8 cellular contexts compared by ENCODE assay signal in the genomic region with DNA sequence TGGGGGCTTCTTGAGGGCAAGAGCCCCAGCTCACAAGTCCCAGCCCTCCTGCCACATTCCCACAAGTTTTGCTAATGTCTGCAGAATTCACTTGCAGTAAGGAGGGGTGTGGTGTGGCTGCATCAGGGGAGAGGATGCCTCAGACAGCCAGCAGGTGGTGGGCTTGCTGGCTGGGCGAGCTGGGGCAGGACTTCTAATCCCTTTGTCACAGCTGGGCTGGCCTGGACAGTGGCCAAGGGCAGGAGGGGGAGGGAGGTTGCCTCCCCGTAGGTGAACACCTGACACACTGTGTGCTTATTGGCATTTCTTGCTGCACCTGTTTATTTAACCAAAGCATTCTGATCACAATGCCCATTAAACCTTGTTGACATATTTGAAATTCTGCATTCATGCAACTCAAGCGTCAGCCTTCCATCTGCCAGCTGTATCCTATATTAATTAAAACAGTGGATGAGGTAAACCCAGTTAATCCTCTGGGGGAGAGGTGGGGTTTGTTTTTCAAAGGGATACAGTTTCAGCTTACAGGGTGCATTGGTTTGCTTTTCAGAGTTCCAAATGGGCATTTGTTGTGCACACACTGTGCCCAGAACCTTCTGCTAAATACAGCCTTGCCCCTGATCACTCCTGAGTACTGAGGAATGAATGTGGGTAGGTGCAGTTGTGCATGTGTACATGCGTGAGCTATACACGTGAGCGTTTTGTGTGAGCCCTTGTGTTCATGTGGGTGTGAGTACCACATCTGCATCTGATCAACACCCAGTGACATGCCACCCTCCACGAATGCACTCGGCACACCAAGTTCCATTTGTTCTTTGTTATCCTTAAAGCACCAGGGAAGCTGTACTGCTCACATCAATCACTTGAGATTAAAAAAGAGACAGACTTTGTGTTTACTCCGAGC.
DNase-seq lines count a peak whose midpoint lies in the region; ATAC-seq and TF ChIP-seq lines count a peak whose summit lies in the region.

No MANE protein-coding gene starts in this region.

- H3K4me3 ChIP-seq in gastrocnemius medialis: no peak overlapping the region

- no peaks in the 10 kb centered on the region for H3K36me3 Mint-ChIP-seq in activated B cell treated with CpG ODN at 0.5 μM for 24 hours (ENCODE audit: low read depth)

- no peaks in the 10 kb centered on the region for H3K27me3 Mint-ChIP-seq in activated B cell treated with CpG ODN at 0.5 μM for 24 hours

- intact Hi-C loops in activated B cell treated with CpG ODN at 0.5 μM for 24 hours (cut with micrococcal nuclease) (loop anchor here (1.0 kb wide), 3 partner anchors 104 to 320 kb away; no protein-coding TSS in a partner anchor), Right ventricle myocardium superior (cut with DNase I) (loop anchor here (2.0 kb wide), 2 partner anchors 105 to 259 kb away; no protein-coding TSS in a partner anchor), gastrocnemius medialis (cut with DNase I; ENCODE audit: low total_unique reads) (loop anchor here (1.0 to 5.0 kb wide), 3 partner anchors 104 to 320 kb away; no protein-coding TSS in a partner anchor)

- no peaks in the 10 kb centered on the region for H3K27me3 ChIP-seq in gastrocnemius medialis

- in situ Hi-C loops in gastrocnemius medialis (cut with MboI; ENCODE audit: low sequenced_read_pairs in 4 of 4): loop anchor here in 1 of 4 donors (25.0 kb wide), 1 partner anchor 260 kb away; the partner anchor contains the start of gene XXYLT1

- no peak overlapping the region for H3K4me3 Mint-ChIP-seq in activated B cell treated with CpG ODN at 0.5 μM for 24 hours

- H3K9me3 Mint-ChIP-seq in activated B cell treated with CpG ODN at 0.5 μM for 24 hours: no peaks in the 10 kb centered on the region

- CTCF ChIA-PET in activated B cell treated with CpG ODN at 0.5 μM for 24 hours (lab: Charles Lee): interaction anchor here (0.6 to 3.2 kb wide), 14 partner anchors 29 to 330 kb away, joined by 3 to 31 read pairs (median 3); partner anchors contain the start of gene LSG1

- no peaks in the 10 kb centered on the region for H3K9me3 ChIP-seq in gastrocnemius medialis

- peak overlapping the region; percentile 25 to 52 (median 39) for H3K27ac ChIP-seq in gastrocnemius medialis

- TF ChIP-seq POLR2A in gastrocnemius medialis (IDR thresholded peaks at IDR 0.05): no peak

- TF ChIP-seq CTCF in activated B cell treated with CpG ODN at 0.5 μM for 24 hours (IDR thresholded peaks at IDR 0.05): no peak
- peak; percentile 41 to 67 (median 51) for TF ChIP-seq CTCF in gastrocnemius medialis (IDR thresholded peaks at IDR 0.05 in 4 of 5, conservative IDR thresholded peaks at IDR 0.05 in 1 of 5)

- peak; percentile 60 for DNase-seq in ELR (ENCODE audit: low read depth)
- DNase-seq in NCI-H2171 (lab: John Stamatoyannopoulos, UW): peak; percentile 100
- DNase-seq in activated B cell treated with CpG ODN at 0.5 μM for 24 hours: no peak
- peak; percentile 79 for DNase-seq in Right ventricle myocardium superior
- peak in 1 of 2 donors; percentile 24 for DNase-seq in gastrocnemius medialis
- no peak for DNase-seq in activated CD4-positive, alpha-beta T cell treated with anti-CD3 and anti-CD28 coated beads for 4 hours

- ATAC-seq in HG02759 (IDR thresholded peaks at IDR 0.05; ENCODE audit: unreplicated experiment) (peak; percentile 82), activated B cell treated with CpG ODN at 0.5 μM for 24 hours (ENCODE audit: low read depth) (peak; percentile 79), Right ventricle myocardium superior (ENCODE audit: poor library complexity) (peak; percentile 64), gastrocnemius medialis (peak; percentile 33 to 42), HG03159 (IDR thresholded peaks at IDR 0.05; ENCODE audit: unreplicated experiment) (no peak)

- no peak overlapping the region for H3K27ac Mint-ChIP-seq in activated B cell treated with CpG ODN at 0.5 μM for 24 hours

- H3K36me3 ChIP-seq in gastrocnemius medialis: no peaks in the 10 kb centered on the region

- POLR2A ChIA-PET in activated B cell treated with CpG ODN at 0.5 μM for 24 hours (lab: Charles Lee): interaction anchor here (0.5 to 2.0 kb wide), 5 partner anchors 92 to 320 kb away, joined by 3 to 7 read pairs (median 4); no protein-coding TSS in a partner anchor

- H3K4me1 Mint-ChIP-seq in activated B cell treated with CpG ODN at 0.5 μM for 24 hours: peaks cover 31% of the 10 kb centered on the region

- H3K4me1 ChIP-seq in gastrocnemius medialis: peaks cover 22% of the 10 kb centered on the region in 2 donors

Comparison
In these comparisons a context has a peak if more than half of its experiments do, and no peak if none do; other contexts are left out.
1. DNase-seq: peak in ELR (single experiment), NCI-H2171 (single experiment) and Right ventricle myocardium superior (single experiment); none in activated B cell treated with CpG ODN at 0.5 μM for 24 hours (single experiment) and activated CD4-positive, alpha-beta T cell treated with anti-CD3 and anti-CD28 coated beads for 4 hours (0 of 2).